Comparison of ENCODE assay signal across 21 cellular contexts in genomic region chr12:19026035-19026434, GRCh38.
DNase-seq lines count a peak whose midpoint lies in the region; ATAC-seq, FAIRE-seq and TF ChIP-seq lines count a peak whose summit lies in the region.
"Had no signal": no experiment of that assay in that cellular context is flagged by ENCODE, and none has a peak within 500 bp of the region (broad histone marks: within the 10 kb centered on the region; RNA-seq: fewer than 3 reads in every experiment).

No MANE protein-coding gene starts in this region.

- H3K27ac ChIP-seq in H9 (ENCODE audit: insufficient read length, low read depth, low read length) (no peak overlapping the region), PC-3 (ENCODE audit: low read length) (peak overlapping the region; percentile 59), right cardiac atrium (ENCODE audit: low read length) (no peak overlapping the region)
- H3K27ac ChIP-seq: HL-60 had no signal

- H3K14ac ChIP-seq in H9 (ENCODE audit: insufficient read depth, low read length), result no peak overlapping the region

- no peaks in the 10 kb centered on the region for H3K27me3 Mint-ChIP-seq in H9 (ENCODE audit: low read depth)
- peaks cover 2% of the 10 kb centered on the region for H3K27me3 Mint-ChIP-seq in nephron progenitor cell (ENCODE audit: low read depth, poor library complexity)
- H3K27me3 Mint-ChIP-seq: CD4-positive, CD25-positive, alpha-beta regulatory T cell; IgD-negative memory B cell had no signal

- no CpG with 5 or more reads among the region's 4 CpGs for WGBS in H9 (ENCODE audit: extremely low coverage, insufficient read length, low lambda C conversion rate)
- WGBS in right cardiac atrium, result 89% methylated on average over 4 of the region's 4 CpGs

- no peak overlapping the region for H3K4me2 ChIP-seq in H9 (ENCODE audit: insufficient read depth, insufficient read length, low read length)
- no peak overlapping the region for H3K4me2 ChIP-seq in PC-3 (ENCODE audit: low read length)

- H3K9me2 ChIP-seq in PC-3 (replicated peaks; ENCODE audit: low read length), result no peaks in the 10 kb centered on the region

- H2BK15ac ChIP-seq in H9 (ENCODE audit: low read depth, low read length), result no peak overlapping the region

- ATAC-seq in PC-3 (no peak), right cardiac atrium (no peak)
- ATAC-seq: HepG2 had no signal

- no peak overlapping the region for H2BK120ac ChIP-seq in H9 (ENCODE audit: low read depth, low read length, poor library complexity, severe bottlenecking)

- no peak overlapping the region for H3K4ac ChIP-seq in H9 (ENCODE audit: low read depth, low read length)

- no peak overlapping the region for H3K18ac ChIP-seq in H9 (ENCODE audit: insufficient read length, low read depth, low read length)

- no peak for FAIRE-seq in frontal cortex (lab: Jason Lieb, UNC)
- FAIRE-seq: GM12892, GM18507, HepG2 had no signal

- H2BK12ac ChIP-seq in H9 (ENCODE audit: insufficient read length, low read depth, low read length), result no peak overlapping the region

- H3K9me3 ChIP-seq in H9 (ENCODE audit: control insufficient read depth, low read depth, low read length), result no peaks in the 10 kb centered on the region
- no peaks in the 10 kb centered on the region for H3K9me3 ChIP-seq in PC-3 (ENCODE audit: low read length)
- no peaks in the 10 kb centered on the region for H3K9me3 ChIP-seq in right cardiac atrium (ENCODE audit: control insufficient read depth, low read length)
- H3K9me3 ChIP-seq: BE2C, HAP-1 had no signal

- CTCF ChIA-PET in PC-3 (lab: Charles Lee), result no interaction called here

- H4K20me1 ChIP-seq in H9 (ENCODE audit: control insufficient read depth, insufficient read depth, insufficient read length) (no peaks in the 10 kb centered on the region), PC-3 (ENCODE audit: low read length) (no peaks in the 10 kb centered on the region)

- H2BK20ac ChIP-seq in H9 (ENCODE audit: low read depth, low read length, poor library complexity, severe bottlenecking), result no peak overlapping the region

- H3K9ac ChIP-seq in H9 (ENCODE audit: extremely low read depth, insufficient read length, low read length), result no peak overlapping the region
- H3K9ac ChIP-seq in PC-3 (ENCODE audit: low read length), result no peak overlapping the region

- TF ChIP-seq CTCF in H9 (conservative IDR thresholded peaks at IDR 0.05) (no peak), PC-3 (conservative IDR thresholded peaks at IDR 0.05; ENCODE audit: low read depth, low read length) (no peak), nephron progenitor cell (IDR thresholded peaks at IDR 0.05) (no peak)

- H3K27ac Mint-ChIP-seq in H9, result peak overlapping the region in 2 of 3 experiments; percentile 12 to 74; a peak in 4 of 7 replicates
- peak overlapping the region; percentile 76 for H3K27ac Mint-ChIP-seq in nephron progenitor cell
- H3K27ac Mint-ChIP-seq: CD4-positive, CD25-positive, alpha-beta regulatory T cell; CD8-positive, alpha-beta memory T cell; IgD-negative memory B cell had no signal

- no peaks in the 10 kb centered on the region for H3K27me3 ChIP-seq in H9 (ENCODE audit: insufficient read depth, low read length)
- H3K27me3 ChIP-seq in PC-3 (ENCODE audit: low read length), result no peaks in the 10 kb centered on the region
- no peaks in the 10 kb centered on the region for H3K27me3 ChIP-seq in right cardiac atrium (ENCODE audit: control insufficient read depth, insufficient read depth)
- H3K27me3 ChIP-seq: BE2C had no signal

- no peak overlapping the region for H4K91ac ChIP-seq in H9 (ENCODE audit: insufficient read length, low read depth, low read length)

- H3K36me3 ChIP-seq in PC-3 (ENCODE audit: low read depth, low read length), result no peaks in the 10 kb centered on the region
- H3K36me3 ChIP-seq: BE2C, HAP-1 had no signal

- no peaks in the 10 kb centered on the region for H3K79me1 ChIP-seq in H9 (ENCODE audit: insufficient read depth, low read depth, low read length, poor library complexity, severe bottlenecking)

- H4K8ac ChIP-seq in H9 (replicated peaks; ENCODE audit: insufficient read length, low read depth, low read length), result no peak overlapping the region

- H2AK5ac ChIP-seq in H9 (ENCODE audit: insufficient read length, low read length), result no peak overlapping the region

- H3K36me3 Mint-ChIP-seq in H9 (ENCODE audit: insufficient read depth in 1 of 3, low read depth in 3 of 3), result peaks cover 4 to 14% (median 7%) of the 10 kb centered on the region in 3 experiments; a peak in 4 of 7 replicates
- no peaks in the 10 kb centered on the region for H3K36me3 Mint-ChIP-seq in nephron progenitor cell (ENCODE audit: low read depth)
- H3K36me3 Mint-ChIP-seq: CD4-positive, CD25-positive, alpha-beta regulatory T cell; CD8-positive, alpha-beta memory T cell; IgD-negative memory B cell had no signal

- H2AFZ ChIP-seq in H9 (ENCODE audit: low read length), result no peak overlapping the region
- no peak overlapping the region for H2AFZ ChIP-seq in PC-3 (ENCODE audit: low read length)

- intact Hi-C loops in PC-3 (cut with micrococcal nuclease), result no loop called here
- intact Hi-C loops in right cardiac atrium (cut with DNase I), result no loop called here

- BruUV-seq in PC-3 (replicated peaks; lab: Mats Ljungman, UMichigan), result no TSS peak

- no peak overlapping the region for H3K4me3 ChIP-seq in PC-3 (ENCODE audit: low read length)
- no peak overlapping the region for H3K4me3 ChIP-seq in right cardiac atrium (ENCODE audit: low read length)
- H3K4me3 ChIP-seq: HAP-1 had no signal

- H3K79me2 ChIP-seq in H9 (ENCODE audit: insufficient read depth, low read length) (no peaks in the 10 kb centered on the region), PC-3 (ENCODE audit: low read length) (no peaks in the 10 kb centered on the region)

- H4K5ac ChIP-seq in H9 (ENCODE audit: insufficient read length, low read depth, low read length), result no peak overlapping the region

- H3K9me3 Mint-ChIP-seq in H9 (peaks cover 4 to 9% of the 10 kb centered on the region in 2 experiments), nephron progenitor cell (peaks cover 6% of the 10 kb centered on the region)
- H3K9me3 Mint-ChIP-seq: CD8-positive, alpha-beta memory T cell had no signal

- H3K23me2 ChIP-seq in H9 (ENCODE audit: insufficient read length, low read depth, low read length, poor library complexity, severe bottlenecking), result no peaks in the 10 kb centered on the region

- H3K4me3 Mint-ChIP-seq in H9 (no peak overlapping the region), nephron progenitor cell (no peak overlapping the region)
- H3K4me3 Mint-ChIP-seq: CD4-positive, CD25-positive, alpha-beta regulatory T cell; CD8-positive, alpha-beta memory T cell; IgD-negative memory B cell had no signal

- DNase-seq in H9 (no peak), PC-3 (no peak), nephron progenitor cell (no peak), frontal cortex (ENCODE audit: low spot score in 2 of 2) (no peak), right cardiac atrium (no peak), inferior parietal cortex (ENCODE audit: extremely low spot score) (no peak), DMS79 (lab: John Stamatoyannopoulos, UW) (no peak)
- DNase-seq: BE2C; C1 segment of cervical spinal cord; CD4-positive, CD25-positive, alpha-beta regulatory T cell; CD8-positive, alpha-beta memory T cell; COR-L47; GDM1; GOT3; KBM-7 had no signal

- H3K4me1 ChIP-seq in H9 (ENCODE audit: insufficient read depth, low read length) (peaks cover 4% of the 10 kb centered on the region), PC-3 (ENCODE audit: insufficient read depth, low read length) (peaks cover 34% of the 10 kb centered on the region), right cardiac atrium (ENCODE audit: control insufficient read depth, insufficient read depth, low read length) (no peaks in the 10 kb centered on the region)
- H3K4me1 ChIP-seq: BE2C had no signal

- no peak overlapping the region for H2BK5ac ChIP-seq in H9 (ENCODE audit: insufficient read length, low read length)

- no peak overlapping the region for H3T11ph ChIP-seq in H9 (ENCODE audit: low read length)

- H3K4me1 Mint-ChIP-seq in H9 (peaks cover 22 to 34% of the 10 kb centered on the region in 2 experiments), nephron progenitor cell (peaks cover 5% of the 10 kb centered on the region)
- H3K4me1 Mint-ChIP-seq: CD4-positive, CD25-positive, alpha-beta regulatory T cell; CD8-positive, alpha-beta memory T cell; IgD-negative memory B cell had no signal

- no peak overlapping the region for H3K56ac ChIP-seq in H9 (ENCODE audit: insufficient read length, low read depth, low read length)

- no peaks in the 10 kb centered on the region for H3F3A ChIP-seq in PC-3 (ENCODE audit: low read length, unreplicated experiment)

- POLR2A ChIA-PET in PC-3 (lab: Charles Lee; ENCODE audit: unreplicated experiment), result no interaction called here

- H3K23ac ChIP-seq in H9 (ENCODE audit: insufficient read length, low read depth, low read length), result no peak overlapping the region
